In the genomic region with DNA sequence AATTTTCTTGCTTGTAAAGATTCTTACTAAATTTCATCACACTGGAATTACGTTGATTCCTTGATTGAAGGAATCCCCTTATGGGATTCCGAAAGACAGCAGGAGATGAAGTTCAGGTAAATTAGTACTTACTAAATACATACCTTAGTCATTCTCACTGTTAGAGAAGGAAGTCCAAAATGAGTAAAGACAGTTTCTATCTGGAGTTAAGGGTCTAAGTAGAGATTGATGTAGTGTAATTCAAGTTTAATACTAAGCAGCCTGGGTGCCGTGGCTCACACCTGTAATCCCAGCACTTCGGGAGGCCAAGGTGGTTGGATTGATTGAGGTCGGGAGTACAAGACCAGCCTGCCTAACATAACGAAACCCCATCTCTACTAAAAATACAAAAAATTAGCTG, we compare ENCODE assay signal across 1 cellular context.
TF ChIP-seq lines count a peak whose summit lies in the region.

No MANE protein-coding gene starts in this region.

TF ChIP-seq in GM12878, 131 proteins besides CTCF, POLR2A, EP300 and RAD21:
- TF ChIP-seq ASH2L (IDR thresholded peaks at IDR 0.05; ENCODE audit: borderline replicate concordance, low read depth), result no peak
- TF ChIP-seq, protein P1, sequence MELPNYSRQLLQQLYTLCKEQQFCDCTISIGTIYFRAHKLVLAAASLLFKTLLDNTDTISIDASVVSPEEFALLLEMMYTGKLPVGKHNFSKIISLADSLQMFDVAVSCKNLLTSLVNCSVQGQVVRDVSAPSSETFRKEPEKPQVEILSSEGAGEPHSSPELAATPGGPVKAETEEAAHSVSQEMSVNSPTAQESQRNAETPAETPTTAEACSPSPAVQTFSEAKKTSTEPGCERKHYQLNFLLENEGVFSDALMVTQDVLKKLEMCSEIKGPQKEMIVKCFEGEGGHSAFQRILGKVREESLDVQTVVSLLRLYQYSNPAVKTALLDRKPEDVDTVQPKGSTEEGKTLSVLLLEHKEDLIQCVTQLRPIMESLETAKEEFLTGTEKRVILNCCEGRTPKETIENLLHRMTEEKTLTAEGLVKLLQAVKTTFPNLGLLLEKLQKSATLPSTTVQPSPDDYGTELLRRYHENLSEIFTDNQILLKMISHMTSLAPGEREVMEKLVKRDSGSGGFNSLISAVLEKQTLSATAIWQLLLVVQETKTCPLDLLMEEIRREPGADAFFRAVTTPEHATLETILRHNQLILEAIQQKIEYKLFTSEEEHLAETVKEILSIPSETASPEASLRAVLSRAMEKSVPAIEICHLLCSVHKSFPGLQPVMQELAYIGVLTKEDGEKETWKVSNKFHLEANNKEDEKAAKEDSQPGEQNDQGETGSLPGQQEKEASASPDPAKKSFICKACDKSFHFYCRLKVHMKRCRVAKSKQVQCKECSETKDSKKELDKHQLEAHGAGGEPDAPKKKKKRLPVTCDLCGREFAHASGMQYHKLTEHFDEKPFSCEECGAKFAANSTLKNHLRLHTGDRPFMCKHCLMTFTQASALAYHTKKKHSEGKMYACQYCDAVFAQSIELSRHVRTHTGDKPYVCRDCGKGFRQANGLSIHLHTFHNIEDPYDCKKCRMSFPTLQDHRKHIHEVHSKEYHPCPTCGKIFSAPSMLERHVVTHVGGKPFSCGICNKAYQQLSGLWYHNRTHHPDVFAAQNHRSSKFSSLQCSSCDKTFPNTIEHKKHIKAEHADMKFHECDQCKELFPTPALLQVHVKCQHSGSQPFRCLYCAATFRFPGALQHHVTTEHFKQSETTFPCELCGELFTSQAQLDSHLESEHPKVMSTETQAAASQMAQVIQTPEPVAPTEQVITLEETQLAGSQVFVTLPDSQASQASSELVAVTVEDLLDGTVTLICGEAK (IDR thresholded peaks at IDR 0.05; ENCODE audit: borderline replicate concordance), result no peak
TF ChIP-seq in GM12878: peak in this region for 0.
